Comparison of ENCODE assay signal across 9 cellular contexts in the genomic region with DNA sequence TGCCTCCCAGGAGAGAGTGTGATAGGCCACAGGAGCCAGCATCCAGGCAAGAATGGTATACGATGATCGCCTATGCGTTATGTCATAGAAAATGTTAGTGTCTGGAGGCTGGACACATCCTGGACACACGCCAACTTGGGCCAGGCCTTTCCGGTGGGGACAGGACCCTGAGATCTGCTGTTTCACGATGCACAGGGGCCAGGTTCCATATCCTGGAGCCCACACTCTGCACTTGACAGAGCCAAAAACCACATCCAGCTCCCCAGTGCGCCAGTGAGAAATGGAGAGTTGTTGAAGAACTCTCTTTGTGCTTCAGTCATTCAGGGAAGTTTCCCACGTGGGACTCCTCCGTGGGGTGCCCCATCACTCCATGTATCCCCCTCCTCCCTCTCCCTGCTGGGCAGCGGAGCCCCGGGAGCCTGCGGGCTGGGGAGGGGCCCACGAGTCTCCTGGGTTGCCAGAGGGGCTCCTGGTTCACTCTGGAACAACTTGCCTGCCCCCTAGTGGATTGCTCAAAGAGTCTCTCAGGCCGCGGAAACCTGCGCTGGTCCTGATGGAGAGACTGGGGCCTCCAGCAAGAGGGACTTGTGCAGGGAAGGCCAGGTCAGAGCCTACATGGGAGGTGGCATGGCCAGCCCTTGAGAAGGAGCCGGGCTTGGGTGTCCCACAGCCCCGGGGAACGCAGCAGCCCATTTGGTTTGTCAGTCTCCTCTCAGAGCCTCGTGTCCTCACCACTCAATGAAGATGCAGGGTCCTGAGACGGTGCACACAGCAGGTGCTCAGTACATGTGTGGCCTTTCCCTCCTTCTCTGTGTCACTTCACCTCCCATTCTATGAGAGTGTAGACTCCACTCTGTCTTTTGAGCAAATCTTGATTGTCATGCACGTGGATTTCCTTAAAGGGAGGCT. TPM values are rescaled to one million over a fixed set of nuclear protein-coding genes. Genes with fewer than 3 reads are reported as not detected.
DNase-seq lines count a peak whose midpoint lies in the region; ATAC-seq and TF ChIP-seq lines count a peak whose summit lies in the region.
"Had no signal": no experiment of that assay in that cellular context is flagged by ENCODE, and none has a peak within 500 bp of the region (broad histone marks: within the 10 kb centered on the region; RNA-seq: fewer than 3 reads in every experiment).

No MANE protein-coding gene starts in this region.

- no peaks in the 10 kb centered on the region for H3K9me1 ChIP-seq in IMR-90 (ENCODE audit: insufficient read depth, low read length)

- H3K36me3 Mint-ChIP-seq in activated T-cell treated with anti-CD3 and anti-CD28 coated beads, Interleukin-2, amount 50 U/mL, for 24 hours (ENCODE audit: low read depth), result no peaks in the 10 kb centered on the region
- H3K36me3 Mint-ChIP-seq in neural crest cell (ENCODE audit: low read depth), result no peaks in the 10 kb centered on the region

- POLR2A ChIA-PET in IMR-90 (lab: Charles Lee; ENCODE audit: unreplicated experiment), result no interaction called here
- POLR2A ChIA-PET in Panc1 (lab: Charles Lee), result no interaction called here

- H2AK5ac ChIP-seq in IMR-90 (ENCODE audit: low read depth, low read length), result no peak overlapping the region; the same call in 1 of the 2 replicates

- CTCF ChIA-PET in IMR-90 (lab: Yijun Ruan, JAX) (interaction anchor here (1.1 to 1.5 kb wide), 4 partner anchors 8 to 154 kb away, joined by 3 to 13 read pairs (median 5); no protein-coding TSS in a partner anchor), Panc1 (lab: Charles Lee) (interaction anchor here (0.6 to 1.2 kb wide), 2 partner anchors 82 to 787 kb away, joined by 3 to 6 read pairs; no protein-coding TSS in a partner anchor)

- H2AK9ac ChIP-seq in IMR-90 (replicated peaks; ENCODE audit: low read depth, low read length, poor library complexity), result peak overlapping the region; percentile 79

- H3K36me3 ChIP-seq in IMR-90 (ENCODE audit: control insufficient read depth, insufficient read depth, low read length), result no peaks in the 10 kb centered on the region
- no peaks in the 10 kb centered on the region for H3K36me3 ChIP-seq in Panc1 (ENCODE audit: control insufficient read depth, insufficient read depth, low read length)
- no peaks in the 10 kb centered on the region for H3K36me3 ChIP-seq in testis (ENCODE audit: low read depth, missing control alignments)

- intact Hi-C loops in IMR-90 (cut with micrococcal nuclease) (loop anchor here (1.0 to 10.0 kb wide), 3 partner anchors 82 to 476 kb away; partner anchors contain the start of gene WNT11), Panc1 (cut with micrococcal nuclease; ENCODE audit: unreplicated experiment) (no loop called here), testis (cut with DNase I; ENCODE audit: low total_unique reads) (loop anchor here (10.0 kb wide), 1 partner anchor 126 kb away; no protein-coding TSS in a partner anchor)

- no peak overlapping the region for H2BK5ac ChIP-seq in IMR-90 (ENCODE audit: low read depth, low read length, poor library complexity, severe bottlenecking)

- H3K23ac ChIP-seq in IMR-90 (ENCODE audit: low read depth, low read length), result no peak overlapping the region

- H3K27ac ChIP-seq in IMR-90 (ENCODE audit: insufficient read depth, low read length) (no peak overlapping the region), Panc1 (ENCODE audit: low read length) (no peak overlapping the region), testis (no peak overlapping the region)

- H2BK120ac ChIP-seq in IMR-90 (ENCODE audit: low read depth, low read length), result peak overlapping the region; percentile 40; the same call in 1 of the 2 replicates

- no peaks in the 10 kb centered on the region for H3K9me3 Mint-ChIP-seq in activated T-cell treated with anti-CD3 and anti-CD28 coated beads, Interleukin-2, amount 50 U/mL, for 24 hours
- no peaks in the 10 kb centered on the region for H3K9me3 Mint-ChIP-seq in neural crest cell
- H3K9me3 Mint-ChIP-seq: dendritic cell treated with granulocyte-macrophage colony-stimulating factor and Interleukin-4, amounts not matched to agents 40 ng/mL and 50 ng/mL, for 4 days had no signal

- peaks cover 13% of the 10 kb centered on the region for H3K27me3 Mint-ChIP-seq in activated T-cell treated with anti-CD3 and anti-CD28 coated beads, Interleukin-2, amount 50 U/mL, for 24 hours
- H3K27me3 Mint-ChIP-seq in neural crest cell (ENCODE audit: low read depth), result no peaks in the 10 kb centered on the region

- no peak overlapping the region for H4K91ac ChIP-seq in IMR-90 (ENCODE audit: insufficient read depth, low read depth, low read length)

- H3K4ac ChIP-seq in IMR-90 (ENCODE audit: low read depth, low read length), result no peak overlapping the region

- no peak overlapping the region for H3K18ac ChIP-seq in IMR-90 (ENCODE audit: low read depth, low read length)

- peak; percentile 82 for DNase-seq in G401 (ENCODE audit: low spot score)
- DNase-seq in IMR-90, result peak; percentile 66
- DNase-seq in Panc1 (ENCODE audit: low read depth, low spot score), result no peak
- DNase-seq in activated T-cell treated with anti-CD3 and anti-CD28 coated beads, Interleukin-2, amount 50 U/mL, for 24 hours, result peak; percentile 77
- peak; percentile 68 for DNase-seq in fibroblast of mammary gland (ENCODE audit: low read depth)
- peak; percentile 88 for DNase-seq in neural crest cell (ENCODE audit: low read depth, low spot score)
- DNase-seq in testis, result peak; percentile 80

- peaks cover 4% of the 10 kb centered on the region for H3K4me1 ChIP-seq in IMR-90 (ENCODE audit: control insufficient read depth, insufficient read depth, low read length)
- no peaks in the 10 kb centered on the region for H3K4me1 ChIP-seq in Panc1 (ENCODE audit: control insufficient read depth, insufficient read depth, low read length)
- H3K4me1 ChIP-seq in testis, result peaks cover 6% of the 10 kb centered on the region

- no peak overlapping the region for H3K4me3 Mint-ChIP-seq in activated T-cell treated with anti-CD3 and anti-CD28 coated beads, Interleukin-2, amount 50 U/mL, for 24 hours
- H3K4me3 Mint-ChIP-seq in neural crest cell, result no peak overlapping the region
- H3K4me3 Mint-ChIP-seq: dendritic cell treated with granulocyte-macrophage colony-stimulating factor and Interleukin-4, amounts not matched to agents 40 ng/mL and 50 ng/mL, for 4 days had no signal

- WGBS in IMR-90 (ENCODE audit: extremely low coverage in 2 of 2, insufficient read length in 1 of 2), 2 experiments, result 7% methylated on average over 5 of the region's 22 CpGs; no CpG with 5 or more reads in 1 of the 2 experiments
- WGBS in testis, 2 donors, result 40 to 52% methylated on average over 15 to 22 of the region's 22 CpGs

- BruUV-seq in IMR-90 (replicated peaks; lab: Mats Ljungman, UMichigan) (no TSS peak), Panc1 (replicated peaks; lab: Mats Ljungman, UMichigan) (no TSS peak)

- H3K4me3 ChIP-seq in IMR-90 (ENCODE audit: insufficient read depth, low read depth, low read length), result no peak overlapping the region
- H3K4me3 ChIP-seq in Panc1 (ENCODE audit: low read depth in 2 of 2, low read length in 2 of 2), result no peak overlapping the region
- no peak overlapping the region for H3K4me3 ChIP-seq in fibroblast of mammary gland (ENCODE audit: control insufficient read depth, low read depth, low read length)
- no peak overlapping the region for H3K4me3 ChIP-seq in testis

- no peak overlapping the region for H2BK15ac ChIP-seq in IMR-90 (ENCODE audit: low read depth, low read length)

- TF ChIP-seq CTCF in IMR-90 (conservative IDR thresholded peaks at IDR 0.05; ENCODE audit: low read depth, low read length) (peak; percentile 85), Panc1 (IDR thresholded peaks at IDR 0.05) (peak; percentile 95), fibroblast of mammary gland (conservative IDR thresholded peaks at IDR 0.05; ENCODE audit: control insufficient read depth, insufficient read depth, low read depth, low read length) (peak; percentile 74), neural crest cell (conservative IDR thresholded peaks at IDR 0.05) (peak; percentile 88), testis (IDR thresholded peaks at IDR 0.05) (peak; percentile 70 to 82 (median 79))

- no peak overlapping the region for H3K27ac Mint-ChIP-seq in activated T-cell treated with anti-CD3 and anti-CD28 coated beads, Interleukin-2, amount 50 U/mL, for 24 hours
- H3K27ac Mint-ChIP-seq in neural crest cell (ENCODE audit: unreplicated experiment), result no peak overlapping the region
- H3K27ac Mint-ChIP-seq: dendritic cell treated with granulocyte-macrophage colony-stimulating factor and Interleukin-4, amounts not matched to agents 40 ng/mL and 50 ng/mL, for 4 days had no signal

- H3K9ac ChIP-seq in IMR-90 (ENCODE audit: low read depth, low read length), result no peak overlapping the region

- no peak overlapping the region; a peak in 1 of 4 replicates for H4K8ac ChIP-seq in IMR-90 (ENCODE audit: low read depth in 2 of 2, low read length in 2 of 2)

- peak; percentile 90 for TF ChIP-seq RAD21 in IMR-90 (IDR thresholded peaks at IDR 0.05; ENCODE audit: low read length)

- peaks cover 13% of the 10 kb centered on the region; the same call in 1 of the 2 replicates for H3K27me3 ChIP-seq in IMR-90 (ENCODE audit: control insufficient read depth, insufficient read depth, low read length)
- H3K27me3 ChIP-seq in Panc1 (ENCODE audit: control insufficient read depth, insufficient read depth, low read length), result no peaks in the 10 kb centered on the region
- no peaks in the 10 kb centered on the region for H3K27me3 ChIP-seq in testis

- peak overlapping the region; percentile 85 for H2AFZ ChIP-seq in IMR-90 (replicated peaks; ENCODE audit: low read length, poor library complexity)

- no peaks in the 10 kb centered on the region for H4K20me1 ChIP-seq in IMR-90 (ENCODE audit: insufficient read depth, low read length)

- H2BK20ac ChIP-seq in IMR-90 (ENCODE audit: low read depth, low read length), result no peak overlapping the region

- 0 out of 2 replicates have a peak overlapping the region, but pooled peaks have one; percentile 21 for H3K4me2 ChIP-seq in IMR-90 (ENCODE audit: low read depth, low read length)

- H3K56ac ChIP-seq in IMR-90 (ENCODE audit: extremely low read depth, insufficient read depth, low read length), result no peak overlapping the region

- peaks cover 7% of the 10 kb centered on the region for H3K9me3 ChIP-seq in IMR-90 (ENCODE audit: control insufficient read depth, insufficient read depth, low read length)
- H3K9me3 ChIP-seq in Panc1 (ENCODE audit: control insufficient read depth, insufficient read depth, low read depth, low read length), result no peaks in the 10 kb centered on the region
- H3K9me3 ChIP-seq in testis, result no peaks in the 10 kb centered on the region

- no peak overlapping the region for H3K14ac ChIP-seq in IMR-90 (replicated peaks; ENCODE audit: low read depth, low read length)

- TF ChIP-seq POLR2A in IMR-90 (IDR thresholded peaks at IDR 0.05; ENCODE audit: low read depth, low read length) (0 out of 2 replicates have a peak, but pooled peaks have one; percentile 33), testis (IDR thresholded peaks at IDR 0.05) (no peak)

- ATAC-seq in IMR-90 (ENCODE audit: low read depth), result peak; percentile 92
- ATAC-seq in Panc1, result peak; percentile 91
- no peak for ATAC-seq in HG02885 (IDR thresholded peaks at IDR 0.05; ENCODE audit: poor library complexity, unreplicated experiment)

- no peaks in the 10 kb centered on the region for H3K4me1 Mint-ChIP-seq in activated T-cell treated with anti-CD3 and anti-CD28 coated beads, Interleukin-2, amount 50 U/mL, for 24 hours (ENCODE audit: low read depth)
- H3K4me1 Mint-ChIP-seq in neural crest cell, result peaks cover 6% of the 10 kb centered on the region

- H4K5ac ChIP-seq in IMR-90 (ENCODE audit: low read depth, low read length), result no peak overlapping the region

- dilution Hi-C loops in IMR-90 (cut with HindIII; ENCODE audit: low sequenced_read_pairs, unreplicated experiment), result no loop called here

- in situ Hi-C loops in G401 (cut with HindIII; ENCODE audit: low sequenced_read_pairs) (no loop called here), IMR-90 (cut with MboI; ENCODE audit: low sequenced_read_pairs) (loop anchor here (10.0 kb wide), 1 partner anchor 466 kb away; no protein-coding TSS in a partner anchor), Panc1 (cut with HindIII; ENCODE audit: low pct_unique_long_range_greater_than_20kb, low sequenced_read_pairs) (no loop called here)

- H3K79me1 ChIP-seq in IMR-90 (ENCODE audit: low read depth in 1 of 2, low read length in 2 of 2), result no peaks in the 10 kb centered on the region

RNA-seq across cellular contexts. Expression of gene LRRC32, which starts 10.2 kb away (rescaled TPM):
- 0.49 TPM in 1 of 2 replicates, not detected in the other for total RNA-seq in G401 (2014; rRNA removed; shearing (Covaris generic))
- total RNA-seq in IMR-90 (2012; rRNA removed), result 4.2 and 5.2 TPM in 2 replicates
- 13.0 and 13.7 TPM in 2 replicates for polyA plus RNA-seq in IMR-90 (2012; rRNA removed)
- 10.9 and 20.1 TPM in 2 replicates for polyA plus RNA-seq in IMR-90 (2012; cell fraction: cytosol; rRNA removed)
- polyA plus RNA-seq in IMR-90 (2012; cell fraction: nucleus; rRNA removed; ENCODE audit: low replicate concordance), result 8.8 and 12.9 TPM in 2 replicates
- 0.15 TPM for total RNA-seq in Panc1 (2021; ENCODE audit: unreplicated experiment)
- polyA plus RNA-seq in Panc1 (2012; ENCODE audit: insufficient read length), result 0.08 TPM
- 0.61 and 0.77 TPM in 2 replicates for total RNA-seq in neural crest cell
- total RNA-seq in testis, result 1 to 10 TPM; 6.5 to 9.1 TPM
- polyA plus RNA-seq in testis (ENCODE audit: insufficient read depth, low read depth, low replicate concordance), result 20.5 TPM
